In the genomic region with DNA sequence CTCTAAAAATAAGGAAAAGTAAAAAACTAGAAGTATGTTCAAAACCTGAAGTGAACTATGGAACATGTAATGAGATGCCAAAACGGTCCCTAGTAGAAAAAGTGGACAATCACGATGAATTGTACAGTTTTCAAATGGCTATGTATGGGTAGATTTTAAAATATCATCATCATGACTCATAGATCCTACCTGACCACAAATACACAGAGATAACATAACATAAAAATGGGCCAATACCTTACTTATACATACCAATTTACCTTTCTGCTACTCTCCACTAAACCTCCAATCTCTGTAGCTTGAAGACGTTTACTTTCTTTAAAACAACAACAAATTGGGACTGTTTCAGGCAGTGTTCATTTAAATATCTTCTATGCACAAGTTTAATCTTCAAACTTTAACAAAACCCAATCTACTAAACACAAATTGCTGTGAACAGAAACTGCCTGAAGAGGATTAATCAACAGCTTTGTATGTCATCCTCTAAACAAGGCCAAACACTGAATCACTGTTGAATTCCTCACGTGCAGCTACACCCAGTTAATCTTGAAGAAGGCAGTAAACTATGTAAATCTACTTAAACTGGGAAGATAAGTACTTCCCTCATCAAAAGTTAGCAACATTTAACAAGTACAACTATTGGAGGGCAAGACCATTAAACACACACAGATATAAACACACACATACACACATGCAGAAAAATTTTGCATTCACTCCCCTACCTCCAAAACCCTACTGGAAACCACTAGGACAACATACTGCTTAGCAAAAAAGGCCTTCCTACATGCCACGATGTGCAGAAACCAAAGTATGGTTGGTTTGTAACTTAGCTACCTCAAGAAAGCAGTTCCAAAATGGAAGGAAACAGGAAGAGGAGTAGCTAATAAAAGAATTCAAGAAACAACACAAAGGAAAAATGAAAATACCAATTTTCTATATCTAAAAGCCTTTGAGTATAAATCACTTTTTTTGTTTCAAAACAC, we compare ENCODE assay signal across 10 cellular contexts.
A peak's percentile ranks its signal among the peaks of the same experiment; 100 is the strongest.
DNase-seq lines count a peak whose midpoint lies in the region; ATAC-seq and TF ChIP-seq lines count a peak whose summit lies in the region.
"Had no signal": no experiment of that assay in that cellular context is flagged by ENCODE, and none has a peak within 500 bp of the region (broad histone marks: within the 10 kb centered on the region; RNA-seq: fewer than 3 reads in every experiment).

No MANE protein-coding gene starts in this region.

- H3K36me3 ChIP-seq in right atrium auricular region (no peaks in the 10 kb centered on the region), heart right ventricle (peaks cover 0 to 7% (median 0%) of the 10 kb centered on the region in 9 donors)

- H3K9me3 ChIP-seq in right atrium auricular region, result no peaks in the 10 kb centered on the region
- H3K9me3 ChIP-seq in heart right ventricle, result no peaks in the 10 kb centered on the region
- H3K9me3 ChIP-seq in right cardiac atrium (ENCODE audit: control insufficient read depth, low read length), result no peaks in the 10 kb centered on the region

- DNase-seq in right atrium auricular region (ENCODE audit: low spot score), result no peak
- no peak for DNase-seq in heart right ventricle
- DNase-seq in activated naive CD8-positive, alpha-beta T cell treated with anti-CD3 and anti-CD28 coated beads for 36 hours, result no peak
- peak; percentile 60 for DNase-seq in kidney tubule cell (ENCODE audit: low spot score)
- no peak for DNase-seq in right cardiac atrium
- DNase-seq in NCI-H146 (lab: John Stamatoyannopoulos, UW), result no peak
- DNase-seq: NCI-H1092, small intestine had no signal

- H3K27me3 Mint-ChIP-seq in activated naive CD8-positive, alpha-beta T cell treated with anti-CD3 and anti-CD28 coated beads for 36 hours, result no peaks in the 10 kb centered on the region

- peaks cover 9% of the 10 kb centered on the region for H3K36me3 Mint-ChIP-seq in activated naive CD8-positive, alpha-beta T cell treated with anti-CD3 and anti-CD28 coated beads for 36 hours

- 52 to 58% methylated on average over 5 of the region's 5 CpGs for WGBS in heart right ventricle, 2 donors
- WGBS in right cardiac atrium, result 48% methylated on average over 5 of the region's 5 CpGs

- H3K27ac Mint-ChIP-seq in activated naive CD8-positive, alpha-beta T cell treated with anti-CD3 and anti-CD28 coated beads for 36 hours, result peak overlapping the region; percentile 82

- no peak for ATAC-seq in heart right ventricle
- ATAC-seq in HG03095 (IDR thresholded peaks at IDR 0.05; ENCODE audit: unreplicated experiment), result no peak
- ATAC-seq in GM18909 (IDR thresholded peaks at IDR 0.05; ENCODE audit: poor library complexity, unreplicated experiment), result no peak
- no peak for ATAC-seq in right cardiac atrium

- H3K4me3 ChIP-seq in right atrium auricular region, result no peak overlapping the region
- peak overlapping the region in 1 of 10 donors; percentile 97 for H3K4me3 ChIP-seq in heart right ventricle
- H3K4me3 ChIP-seq in right cardiac atrium (ENCODE audit: low read length), result no peak overlapping the region

- H3K9me3 Mint-ChIP-seq in activated naive CD8-positive, alpha-beta T cell treated with anti-CD3 and anti-CD28 coated beads for 36 hours, result no peaks in the 10 kb centered on the region

- H3K4me1 ChIP-seq in right atrium auricular region (peaks cover 0 to 66% of the 10 kb centered on the region in 2 donors), heart right ventricle (peaks cover 7 to 87% (median 84%) of the 10 kb centered on the region in 9 donors), right cardiac atrium (ENCODE audit: control insufficient read depth, insufficient read depth, low read length) (peaks cover 12% of the 10 kb centered on the region)

- intact Hi-C loops in heart right ventricle (cut with DNase I) (loop anchor here in 4 of 10 donors (1.0 to 10.0 kb wide), 5 partner anchors 17 to 572 kb away; no protein-coding TSS in a partner anchor), right cardiac atrium (cut with DNase I) (loop anchor here in 1 of 4 donors (10.0 kb wide), 2 partner anchors 78 to 92 kb away; a partner anchor contains a TSS)

- peaks cover 61% of the 10 kb centered on the region for H3K4me1 Mint-ChIP-seq in activated naive CD8-positive, alpha-beta T cell treated with anti-CD3 and anti-CD28 coated beads for 36 hours

- no peak for TF ChIP-seq CTCF in right atrium auricular region (IDR thresholded peaks at IDR 0.05)
- TF ChIP-seq CTCF in heart right ventricle (IDR thresholded peaks at IDR 0.05), result no peak

- H3K4me3 Mint-ChIP-seq in activated naive CD8-positive, alpha-beta T cell treated with anti-CD3 and anti-CD28 coated beads for 36 hours, result peak overlapping the region; percentile 68

- H3K27ac ChIP-seq in right atrium auricular region (peak overlapping the region; percentile 2 to 49), heart right ventricle (peak overlapping the region in 5 of 10 donors; percentile 10 to 99 (median 36)), right cardiac atrium (ENCODE audit: low read length) (no peak overlapping the region)

- H3K27me3 ChIP-seq in right atrium auricular region (no peaks in the 10 kb centered on the region), heart right ventricle (no peaks in the 10 kb centered on the region), right cardiac atrium (ENCODE audit: control insufficient read depth, insufficient read depth) (no peaks in the 10 kb centered on the region)
